Comparison of ENCODE assay signal across 18 cellular contexts in the genomic region with DNA sequence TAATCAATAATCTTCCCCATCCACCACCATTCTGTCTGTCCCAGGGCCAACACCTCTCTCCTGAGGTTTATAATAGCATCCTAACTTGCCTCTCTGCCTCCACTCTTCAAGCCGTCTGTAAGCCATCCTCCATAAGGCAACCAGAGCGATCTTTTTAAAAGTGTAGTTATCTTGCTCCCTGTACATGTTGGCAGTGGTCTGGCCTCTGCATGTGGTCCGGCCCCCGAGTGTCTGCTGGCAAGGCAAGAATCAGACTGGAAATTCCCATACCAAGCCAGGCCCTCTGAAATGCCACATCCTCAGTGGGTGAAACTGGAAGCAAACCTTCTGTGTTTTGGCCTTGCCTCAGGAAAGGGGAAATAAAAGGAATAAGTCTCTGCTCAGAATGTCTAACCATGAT. TPM values are rescaled to one million over a fixed set of nuclear protein-coding genes. Genes with fewer than 3 reads are reported as not detected.
DNase-seq lines count a peak whose midpoint lies in the region; ATAC-seq and TF ChIP-seq lines count a peak whose summit lies in the region.
"Had no signal": no experiment of that assay in that cellular context is flagged by ENCODE, and none has a peak within 500 bp of the region (broad histone marks: within the 10 kb centered on the region; RNA-seq: fewer than 3 reads in every experiment).

No MANE protein-coding gene starts in this region.

- peaks cover 0 to 23% (median 11%) of the 10 kb centered on the region in 12 donors for H3K4me1 ChIP-seq in heart left ventricle
- H3K4me1 ChIP-seq in psoas muscle: peaks cover 55% of the 10 kb centered on the region
- H3K4me1 ChIP-seq in aorta (ENCODE audit: control insufficient read depth in 1 of 2, insufficient read depth in 2 of 2, low read length in 2 of 2): peaks cover 0 to 9% of the 10 kb centered on the region in 2 donors
- H3K4me1 ChIP-seq: SJSA1 had no signal

- TF ChIP-seq CTCF in heart left ventricle (IDR thresholded peaks at IDR 0.05) (no peak), psoas muscle (IDR thresholded peaks at IDR 0.05) (no peak)

- peak; percentile 77 to 86 (median 83) for ATAC-seq in heart left ventricle
- peak in 3 of 4 donors; percentile 28 to 41 (median 40) for ATAC-seq in psoas muscle
- ATAC-seq in aorta (ENCODE audit: low FRiP score): peak; percentile 79
- ATAC-seq in GM18502 (IDR thresholded peaks at IDR 0.05; ENCODE audit: poor library complexity, unreplicated experiment): no peak
- ATAC-seq: activated naive CD8-positive, alpha-beta T cell treated with anti-CD3 and anti-CD28 coated beads, Interleukin-2, amount 50 U/mL, for 24 hours; stimulated activated naive B cell treated with anti-CD40 and anti-IgM and Interleukin-4, amounts not matched to agents 10 μg/mL and 1 μg/mL and 100 μg/mL, for 72 hours had no signal

- intact Hi-C loops in heart left ventricle (cut with DNase I): no loop called here
- intact Hi-C loops in psoas muscle (cut with DNase I): loop anchor here in 1 of 2 donors (1.0 to 5.0 kb wide), 2 partner anchors 14 to 39 kb away; no protein-coding TSS in a partner anchor
- intact Hi-C loops in aorta (cut with DNase I): loop anchor here in 1 of 2 donors (10.0 kb wide), 1 partner anchor 331 kb away; no protein-coding TSS in a partner anchor

- peak overlapping the region; percentile 52 for H3K27ac ChIP-seq in caudate nucleus (ENCODE audit: low read depth, low read length)
- H3K27ac ChIP-seq in heart left ventricle: peak overlapping the region in 9 of 12 donors; percentile 6 to 84 (median 67)
- peak overlapping the region; percentile 87 for H3K27ac ChIP-seq in psoas muscle
- H3K27ac ChIP-seq in aorta (ENCODE audit: low read depth in 1 of 2, low read length in 2 of 2): peak overlapping the region; percentile 100
- H3K27ac ChIP-seq: epithelial cell of prostate, KMS-11, SJSA1 had no signal

- H3K27me3 ChIP-seq in heart left ventricle (no peaks in the 10 kb centered on the region), psoas muscle (ENCODE audit: insufficient read depth in 3 of 3, low read length in 2 of 3) (no peaks in the 10 kb centered on the region), aorta (ENCODE audit: control insufficient read depth in 1 of 2, insufficient read depth in 2 of 2, low read length in 1 of 2) (no peaks in the 10 kb centered on the region)
- H3K27me3 ChIP-seq: SJSA1 had no signal

- H3K9me3 ChIP-seq in heart left ventricle: peaks cover 0 to 21% (median 5%) of the 10 kb centered on the region in 12 donors
- H3K9me3 ChIP-seq in psoas muscle: peaks cover 8% of the 10 kb centered on the region
- no peaks in the 10 kb centered on the region for H3K9me3 ChIP-seq in aorta (ENCODE audit: control insufficient read depth, low read length)
- H3K9me3 ChIP-seq: SJSA1 had no signal

- WGBS in heart left ventricle, 4 donors: 37 to 62% (median 53%) methylated on average over 3 to 4 of the region's 4 CpGs
- 34 to 51% (median 42%) methylated on average over 4 of the region's 4 CpGs for WGBS in psoas muscle, 3 donors
- 3 to 8% methylated on average over 4 of the region's 4 CpGs for WGBS in aorta, 2 donors

- no peaks in the 10 kb centered on the region for H3K36me3 ChIP-seq in heart left ventricle
- no peaks in the 10 kb centered on the region for H3K36me3 ChIP-seq in psoas muscle (ENCODE audit: insufficient read depth in 1 of 2, low read depth in 1 of 2)
- H3K36me3 ChIP-seq in aorta (ENCODE audit: control insufficient read depth in 1 of 2, insufficient read depth in 2 of 2, low read length in 1 of 2): no peaks in the 10 kb centered on the region
- H3K36me3 ChIP-seq: SJSA1 had no signal

- H3K4me3 ChIP-seq in heart left ventricle (no peak overlapping the region), psoas muscle (peak overlapping the region; percentile 32), aorta (ENCODE audit: low read length in 2 of 2) (no peak overlapping the region)
- H3K4me3 ChIP-seq: SJSA1 had no signal

- TF ChIP-seq POLR2A in heart left ventricle (IDR thresholded peaks at IDR 0.05): no peak

- DNase-seq in caudate nucleus (lab: John Stamatoyannopoulos, UW): no peak
- DNase-seq in heart left ventricle: peak in 3 of 5 donors; percentile 43 to 58 (median 49)
- DNase-seq in psoas muscle: no peak
- peak; percentile 74 to 80 for DNase-seq in aorta
- DNase-seq in NCI-H524 (lab: John Stamatoyannopoulos, UW): no peak
- DNase-seq in stimulated activated CD4-positive, alpha-beta T cell treated with anti-CD3 and anti-CD28 coated beads, Interleukin-2, amount 100 ng/mL, for 24 hours: no peak
- DNase-seq: activated CD4-positive, alpha-beta T cell treated with anti-CD3 and anti-CD28 coated beads, Interleukin-2, amount 10 ng/mL, durations not matched to agents 7 days and 5 days; activated CD8-positive, alpha-beta memory T cell treated with anti-CD3 and anti-CD28 coated beads, Interleukin-2, amount 50 U/mL, for 48 hours; activated naive CD8-positive, alpha-beta T cell treated with anti-CD3 and anti-CD28 coated beads, Interleukin-2, amount 50 U/mL, for 24 hours; DMS79; H9; NCI-H1694 treated with DMSO at 0.1 percent for 48 hours; retina; stimulated activated naive B cell treated with anti-CD40 and anti-IgM and Interleukin-4, amounts not matched to agents 10 μg/mL and 1 μg/mL and 100 μg/mL, for 72 hours had no signal

RNA-seq across cellular contexts. Expression of a gene that starts 17.0 kb away (rescaled TPM):
- total RNA-seq in heart left ventricle (10 to 100 TPM in 1 of 9 donors, 1 to 10 TPM in 8; 4.3 to 10.9 (median 7.9) TPM), psoas muscle (10 to 100 TPM; 16.4 to 56.4 (median 48.4) TPM), aorta (10 to 100 TPM; 23.7 to 31.4 TPM)
- polyA plus RNA-seq in heart left ventricle (1 to 10 TPM; 2.7 to 9.5 TPM), psoas muscle (10 to 100 TPM; 15.1 to 19.3 (median 16.5) TPM), aorta (10 to 100 TPM in 1 of 2 donors, 1 to 10 TPM in 1; 7.7 to 12.9 TPM)

Comparison
In these comparisons a context has a peak if more than half of its experiments do, and no peak if none do; other contexts are left out.
1. DNase-seq: peak in heart left ventricle (3 of 5) and aorta (2 of 2); none in caudate nucleus (0 of 61), psoas muscle (0 of 2), NCI-H524 (0 of 2) and stimulated activated CD4-positive, alpha-beta T cell treated with anti-CD3 and anti-CD28 coated beads, Interleukin-2, amount 100 ng/mL, for 24 hours (0 of 2).
2. Peak in every context shown above with its lines, with median percentiles within 50 percentile points of each other: H3K27ac ChIP-seq.